In genomic region chr14:48957486-48957885, GRCh38 we compare ENCODE assay signal across 22 cellular contexts.
"Had no signal": no experiment of that assay in that cellular context is flagged by ENCODE, and none has a peak within 500 bp of the region (broad histone marks: within the 10 kb centered on the region; RNA-seq: fewer than 3 reads in every experiment).

No MANE protein-coding gene starts in this region.

- H3K4me1 ChIP-seq: esophagus muscularis mucosa, foreskin keratinocyte, gastroesophageal sphincter, heart left ventricle, left lung, lower lobe of right lung had no signal

- DNase-seq: dermis blood vessel endothelial cell; dorsolateral prefrontal cortex; effector CD4-positive, alpha-beta T cell; effector memory CD4-positive, alpha-beta T cell; foreskin keratinocyte; heart left ventricle; hippocampal formation; left cardiac atrium; left ventricle myocardium superior; lower lobe of right lung; mesenchymal stem cell; midbrain; mucosa of descending colon had no signal

- FAIRE-seq: colon, endothelial cell of umbilical vein, frontal cortex, islet of Langerhans, keratinocyte had no signal

- H3K36me3 ChIP-seq: esophagus muscularis mucosa, gastroesophageal sphincter, heart left ventricle, left lung, lower lobe of right lung had no signal

- H3K27ac ChIP-seq: coronary artery, dorsolateral prefrontal cortex, esophagus muscularis mucosa, foreskin keratinocyte, gastroesophageal sphincter, heart left ventricle, left lung, lower lobe of right lung had no signal

- H3K4me3 ChIP-seq: coronary artery, dorsolateral prefrontal cortex, esophagus muscularis mucosa, gastroesophageal sphincter, heart left ventricle, left lung, lower lobe of right lung, mucosa of descending colon had no signal

- H3K9me3 ChIP-seq: esophagus muscularis mucosa, gastroesophageal sphincter, heart left ventricle, lower lobe of right lung, mucosa of descending colon had no signal

- H3K27me3 ChIP-seq: dorsolateral prefrontal cortex, foreskin keratinocyte, gastroesophageal sphincter, heart left ventricle, left lung had no signal
